In the genomic region with DNA sequence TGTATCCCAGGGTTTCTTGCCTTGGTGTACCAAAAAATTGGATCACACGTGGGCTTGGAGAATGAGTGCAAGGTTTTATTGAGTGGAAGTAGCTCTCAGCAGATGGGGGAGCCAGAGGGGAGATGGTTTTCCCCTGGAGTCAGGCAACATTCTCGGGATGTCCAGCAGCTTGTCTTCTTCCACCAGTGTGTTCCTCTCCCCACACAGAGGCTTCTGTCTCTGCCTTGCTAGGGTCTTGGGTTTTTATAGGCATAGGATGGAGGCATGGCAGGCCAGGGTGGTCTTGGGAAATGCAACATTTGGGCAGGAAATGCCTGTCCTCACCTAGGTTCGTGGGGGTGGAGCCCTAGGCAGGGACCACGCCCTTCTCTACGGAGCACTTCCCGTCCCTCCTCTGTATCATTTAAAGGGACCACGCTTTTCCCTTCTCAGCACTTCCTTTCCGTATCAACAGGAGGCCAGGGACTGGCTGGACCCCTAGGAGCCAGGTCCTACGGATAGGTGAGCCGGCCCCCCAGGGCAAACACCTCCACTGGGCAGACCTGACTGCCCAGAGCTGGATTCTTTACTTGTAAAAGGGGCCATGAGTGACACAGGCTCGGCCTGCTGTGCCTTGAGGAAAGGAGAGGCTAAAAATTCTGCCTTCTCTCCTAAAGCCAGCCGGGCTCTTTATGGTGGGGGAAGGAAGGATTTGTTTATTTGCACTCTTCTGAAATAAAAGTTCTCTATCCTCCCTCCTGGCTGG, we compare ENCODE assay signal across 8 cellular contexts. TPM values are rescaled to one million over a fixed set of nuclear protein-coding genes. Genes with fewer than 3 reads are reported as not detected.
DNase-seq lines count a peak whose midpoint lies in the region; ATAC-seq and TF ChIP-seq lines count a peak whose summit lies in the region.

No MANE protein-coding gene starts in this region.

- H3K4me3 Mint-ChIP-seq in activated B cell treated with CpG ODN at 0.5 μM for 24 hours = peak overlapping the region; percentile 89

- H3K4me1 ChIP-seq in lower lobe of right lung = peaks cover 50% of the 10 kb centered on the region

- ATAC-seq in GM19025 (IDR thresholded peaks at IDR 0.05; ENCODE audit: low read depth, unreplicated experiment) (peak; percentile 76), activated B cell treated with CpG ODN at 0.5 μM for 24 hours (ENCODE audit: low read depth) (peak; percentile 94), lower lobe of right lung (peak; percentile 82 to 88)

- intact Hi-C loops in activated B cell treated with CpG ODN at 0.5 μM for 24 hours (cut with micrococcal nuclease) (loop anchor here (2.0 kb wide), 1 partner anchor 75 kb away; a partner anchor contains a TSS), lower lobe of right lung (cut with DNase I) (no loop called here)

- no peaks in the 10 kb centered on the region for H3K36me3 Mint-ChIP-seq in activated B cell treated with CpG ODN at 0.5 μM for 24 hours (ENCODE audit: low read depth)

- H3K9me3 Mint-ChIP-seq in activated B cell treated with CpG ODN at 0.5 μM for 24 hours = no peaks in the 10 kb centered on the region

- peak overlapping the region; percentile 79 for H3K27ac ChIP-seq in KOPT-K1 (ENCODE audit: low read depth, low read length, poor library complexity, severe bottlenecking)
- H3K27ac ChIP-seq in lower lobe of right lung = peak overlapping the region; percentile 91

- POLR2A ChIA-PET in activated B cell treated with CpG ODN at 0.5 μM for 24 hours (lab: Charles Lee) = no interaction called here

- peaks cover 5% of the 10 kb centered on the region for H3K27me3 Mint-ChIP-seq in activated B cell treated with CpG ODN at 0.5 μM for 24 hours

- TF ChIP-seq CTCF in activated B cell treated with CpG ODN at 0.5 μM for 24 hours (IDR thresholded peaks at IDR 0.05) (no peak), choroid plexus epithelial cell (conservative IDR thresholded peaks at IDR 0.05; ENCODE audit: low read depth, low read length) (peak; percentile 23), lower lobe of right lung (IDR thresholded peaks at IDR 0.05) (no peak)

- H3K4me3 ChIP-seq in choroid plexus epithelial cell (ENCODE audit: low read depth, low read length) = peak overlapping the region; percentile 73
- H3K4me3 ChIP-seq in lower lobe of right lung = peak overlapping the region; percentile 74

- H3K9me3 ChIP-seq in KOPT-K1 (ENCODE audit: insufficient read depth, low read length, poor library complexity, severe bottlenecking) (no peaks in the 10 kb centered on the region), lower lobe of right lung (no peaks in the 10 kb centered on the region)

- H3K4me1 Mint-ChIP-seq in activated B cell treated with CpG ODN at 0.5 μM for 24 hours = peaks cover 23% of the 10 kb centered on the region

- H3K27me3 ChIP-seq in lower lobe of right lung (ENCODE audit: low read depth) = no peaks in the 10 kb centered on the region

- CTCF ChIA-PET in activated B cell treated with CpG ODN at 0.5 μM for 24 hours (lab: Charles Lee) = interaction anchor here (1.1 kb wide), 1 partner anchor 49 kb away, joined by 3 read pairs; no protein-coding TSS in a partner anchor

- peak overlapping the region; percentile 89 for H3K27ac Mint-ChIP-seq in activated B cell treated with CpG ODN at 0.5 μM for 24 hours

- no peaks in the 10 kb centered on the region for H3K36me3 ChIP-seq in KOPT-K1 (ENCODE audit: insufficient read depth, low read length)
- no peaks in the 10 kb centered on the region for H3K36me3 ChIP-seq in lower lobe of right lung

- DNase-seq in A172 (ENCODE audit: low spot score) (peak; percentile 66), activated B cell treated with CpG ODN at 0.5 μM for 24 hours (peak; percentile 50), choroid plexus epithelial cell (ENCODE audit: low read depth) (peak; percentile 82), lower lobe of right lung (peak; percentile 84), DMS79 (lab: John Stamatoyannopoulos, UW) (no peak)
- DNase-seq in stimulated activated CD8-positive, alpha-beta memory T cell treated with anti-CD3 and anti-CD28 coated beads, Interleukin-15, amount 100 ng/mL, for 24 hours (ENCODE audit: low read depth) = peak; percentile 17

RNA-seq across cellular contexts. Expression of a gene that starts 55.3 kb away (rescaled TPM):
- not detected in 2 replicates for total RNA-seq in A172 (2014; rRNA removed; shearing (Covaris generic))
- total RNA-seq in activated B cell treated with CpG ODN at 0.5 μM for 24 hours = not detected in 2 replicates
- total RNA-seq in lower lobe of right lung = 0.77 TPM
